19 cellular contexts compared by ENCODE assay signal in the genomic region with DNA sequence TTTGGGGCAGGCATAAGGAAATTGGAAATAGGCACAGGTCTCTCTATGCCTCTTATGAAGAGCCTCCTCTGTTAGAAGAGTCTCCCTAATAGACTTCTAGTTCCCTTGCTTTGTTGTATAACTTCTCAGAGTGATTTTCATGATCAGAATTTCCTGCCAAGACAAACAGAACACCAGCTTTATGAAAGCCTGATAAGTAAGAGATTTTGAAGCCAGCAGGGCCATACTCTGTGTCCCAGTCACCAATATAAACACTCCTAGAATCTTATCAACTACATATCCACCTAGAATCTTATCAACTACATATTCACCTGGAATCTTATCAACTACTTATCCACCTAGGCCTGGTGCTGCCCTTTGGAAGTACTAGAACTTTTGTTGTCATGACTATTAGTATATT.
"Had no signal": no experiment of that assay in that cellular context is flagged by ENCODE, and none has a peak within 500 bp of the region (broad histone marks: within the 10 kb centered on the region; RNA-seq: fewer than 3 reads in every experiment).

No MANE protein-coding gene starts in this region.

- H3K4me1 ChIP-seq: gastrocnemius medialis, parathyroid adenoma, right lobe of liver had no signal

- H3K36me3 ChIP-seq: gastrocnemius medialis, right lobe of liver, vagina, WERI-Rb-1 had no signal

- H3K9me3 ChIP-seq: gastrocnemius medialis, right lobe of liver, tibial nerve, vagina had no signal

- DNase-seq: activated CD4-positive, alpha-beta T cell treated with anti-CD3 and anti-CD28 coated beads for 1 hour; activated CD4-positive, alpha-beta T cell treated with anti-CD3 and anti-CD28 coated beads, Interleukin-2, amount 50 U/mL, for 4 hours; activated gamma-delta T cell; activated naive CD8-positive, alpha-beta T cell treated with anti-CD3 and anti-CD28 coated beads, Interleukin-2, amount 10 ng/mL, durations not matched to agents 7 days and 5 days; activated T-cell treated with anti-CD3 and anti-CD28 coated beads, Interleukin-2, amount 50 U/mL, for 72 hours; amygdala; cortex of kidney; gastrocnemius medialis; head of caudate nucleus; kidney; mesenchymal stem cell; naive thymus-derived CD4-positive, alpha-beta T cell; right lobe of liver; stimulated activated naive B cell treated with anti-CD40 and anti-IgM and Interleukin-4, amounts not matched to agents 10 μg/mL and 1 μg/mL and 100 μg/mL, for 72 hours; WERI-Rb-1 had no signal

- H3K4me3 ChIP-seq: gastrocnemius medialis, right lobe of liver, tibial nerve, vagina had no signal

- H3K27me3 ChIP-seq: gastrocnemius medialis, right lobe of liver, tibial nerve, vagina had no signal

- H3K79me2 ChIP-seq: parathyroid adenoma had no signal

- H3K27me3 Mint-ChIP-seq: activated naive CD8-positive, alpha-beta T cell treated with anti-CD3 and anti-CD28 coated beads, Interleukin-2, amount 10 ng/mL, durations not matched to agents 7 days and 5 days; naive thymus-derived CD4-positive, alpha-beta T cell; stimulated activated naive B cell treated with anti-CD40 and anti-IgM and Interleukin-4, amounts not matched to agents 10 μg/mL and 1 μg/mL and 100 μg/mL, for 72 hours had no signal

- H3K9ac ChIP-seq: parathyroid adenoma had no signal

- H3K27ac ChIP-seq: gastrocnemius medialis, parathyroid adenoma, right lobe of liver, vagina, WERI-Rb-1 had no signal

- H2AFZ ChIP-seq: parathyroid adenoma had no signal

- H3K4me3 Mint-ChIP-seq: activated naive CD8-positive, alpha-beta T cell treated with anti-CD3 and anti-CD28 coated beads, Interleukin-2, amount 10 ng/mL, durations not matched to agents 7 days and 5 days; activated T-cell treated with anti-CD3 and anti-CD28 coated beads, Interleukin-2, amount 50 U/mL, for 72 hours; naive thymus-derived CD4-positive, alpha-beta T cell; stimulated activated naive B cell treated with anti-CD40 and anti-IgM and Interleukin-4, amounts not matched to agents 10 μg/mL and 1 μg/mL and 100 μg/mL, for 72 hours had no signal

- H3K27ac Mint-ChIP-seq: activated naive CD8-positive, alpha-beta T cell treated with anti-CD3 and anti-CD28 coated beads, Interleukin-2, amount 10 ng/mL, durations not matched to agents 7 days and 5 days; activated T-cell treated with anti-CD3 and anti-CD28 coated beads, Interleukin-2, amount 50 U/mL, for 72 hours; naive thymus-derived CD4-positive, alpha-beta T cell; stimulated activated naive B cell treated with anti-CD40 and anti-IgM and Interleukin-4, amounts not matched to agents 10 μg/mL and 1 μg/mL and 100 μg/mL, for 72 hours had no signal

- ATAC-seq: activated T-cell treated with anti-CD3 and anti-CD28 coated beads, Interleukin-2, amount 50 U/mL, for 72 hours; gastrocnemius medialis; left lobe of liver; naive thymus-derived CD4-positive, alpha-beta T cell; right lobe of liver; stimulated activated naive B cell treated with anti-CD40 and anti-IgM and Interleukin-4, amounts not matched to agents 10 μg/mL and 1 μg/mL and 100 μg/mL, for 72 hours had no signal
